ENCODE assay signal across 17 cellular contexts in the genomic region with DNA sequence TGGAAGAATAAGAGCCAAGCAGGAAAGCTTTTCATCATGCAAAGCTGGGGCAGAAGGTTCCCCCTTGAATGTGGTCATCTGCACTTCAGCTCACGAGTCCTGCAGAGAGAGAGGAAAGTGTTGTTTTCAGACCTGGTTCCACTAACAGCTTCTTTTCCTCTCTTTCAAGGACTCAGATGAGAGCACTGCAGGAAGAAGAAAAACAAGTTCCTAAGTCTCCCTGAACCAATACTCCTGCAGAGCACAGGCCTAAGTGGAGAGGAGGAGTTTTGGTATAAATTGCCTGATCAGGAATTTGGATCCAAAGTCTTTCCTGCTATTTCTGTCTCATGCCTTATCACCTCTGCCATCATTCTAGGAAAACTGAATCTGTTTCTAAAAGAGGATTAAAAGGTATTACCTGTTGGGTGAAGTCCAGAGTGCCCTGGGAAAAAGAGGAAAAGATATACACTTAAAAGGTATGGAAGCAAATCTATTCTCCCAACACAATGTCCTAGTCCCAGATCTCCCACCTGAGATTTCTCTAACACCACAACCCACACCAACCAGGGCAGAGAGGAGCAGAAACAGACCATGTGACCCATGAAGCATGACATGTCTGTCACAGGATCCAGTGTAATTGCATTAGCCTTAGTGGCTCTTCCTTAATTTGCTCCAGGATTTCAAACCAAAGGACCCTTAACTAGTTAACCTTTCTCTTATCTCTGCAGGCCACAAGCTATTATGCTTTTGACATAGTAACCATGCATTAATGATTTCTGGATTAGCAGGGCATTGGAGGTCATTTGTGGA. TPM values are rescaled to one million over a fixed set of nuclear protein-coding genes. Genes with fewer than 3 reads are reported as not detected.
DNase-seq lines count a peak whose midpoint lies in the region; FAIRE-seq and TF ChIP-seq lines count a peak whose summit lies in the region.
"Had no signal": no experiment of that assay in that cellular context is flagged by ENCODE, and none has a peak within 500 bp of the region (broad histone marks: within the 10 kb centered on the region; RNA-seq: fewer than 3 reads in every experiment).

No MANE protein-coding gene starts in this region.

- H4K20me1 ChIP-seq in H9 (ENCODE audit: control insufficient read depth, insufficient read depth, insufficient read length) (no peaks in the 10 kb centered on the region), hepatocyte (ENCODE audit: insufficient read depth, poor library complexity, severe bottlenecking) (no peaks in the 10 kb centered on the region), neural progenitor cell (ENCODE audit: low read depth) (no peaks in the 10 kb centered on the region)
- H4K20me1 ChIP-seq: BLaER1 had no signal

- H3K4me1 Mint-ChIP-seq in H9 (peaks cover 14% of the 10 kb centered on the region in 2 experiments), neural progenitor cell (peaks cover 35% of the 10 kb centered on the region)

- WGBS in H9 (ENCODE audit: extremely low coverage, insufficient read length, low lambda C conversion rate): no CpG with 5 or more reads among the region's 1 CpG
- 59% methylated on average over 1 of the region's 1 CpG for WGBS in hepatocyte (ENCODE audit: low lambda C conversion rate, missing lambda C conversion rate)

- H2BK15ac ChIP-seq in H9 (ENCODE audit: low read depth, low read length): no peak overlapping the region

- no peak overlapping the region for H3K4ac ChIP-seq in H9 (ENCODE audit: low read depth, low read length)

- no peak overlapping the region for H4K91ac ChIP-seq in H9 (ENCODE audit: insufficient read length, low read depth, low read length)

- peaks cover 16% of the 10 kb centered on the region for H3F3A ChIP-seq in neural progenitor cell (ENCODE audit: low read depth)

- H2BK120ac ChIP-seq in H9 (ENCODE audit: low read depth, low read length, poor library complexity, severe bottlenecking): no peak overlapping the region

- H3K14ac ChIP-seq in H9 (ENCODE audit: insufficient read depth, low read length): no peak overlapping the region

- H2BK12ac ChIP-seq in H9 (ENCODE audit: insufficient read length, low read depth, low read length): no peak overlapping the region

- no peak for DNase-seq in H9
- DNase-seq in hepatocyte (ENCODE audit: low spot score): no peak
- DNase-seq in neural progenitor cell (ENCODE audit: low spot score): peak; percentile 44
- DNase-seq in GM19239 (ENCODE audit: insufficient read length, low spot score): no peak
- DNase-seq in germinal center (ENCODE audit: low spot score): no peak
- no peak for DNase-seq in stimulated activated naive CD4-positive, alpha-beta T cell treated with Interleukin-2 at 50 U/mL for 16 hours (lab: John Stamatoyannopoulos, UW)
- DNase-seq: CD4-positive, CD25-positive, alpha-beta regulatory T cell; DMS79 had no signal

- H3T11ph ChIP-seq in H9 (ENCODE audit: low read length): no peak overlapping the region

- H3K9me2 ChIP-seq in hepatocyte (replicated peaks; ENCODE audit: insufficient read depth): no peaks in the 10 kb centered on the region

- no peak overlapping the region for H2BK5ac ChIP-seq in H9 (ENCODE audit: insufficient read length, low read length)

- H3K27me3 Mint-ChIP-seq in H9 (ENCODE audit: low read depth) (peaks cover 18% of the 10 kb centered on the region), neural progenitor cell (ENCODE audit: insufficient read depth, low read depth) (peaks cover 25% of the 10 kb centered on the region)
- H3K27me3 Mint-ChIP-seq: CD4-positive, CD25-positive, alpha-beta regulatory T cell had no signal

- no peaks in the 10 kb centered on the region for H3K36me3 ChIP-seq in hepatocyte (replicated peaks; ENCODE audit: insufficient read depth, low read depth)
- H3K36me3 ChIP-seq in neural progenitor cell: no peaks in the 10 kb centered on the region
- H3K36me3 ChIP-seq: BLaER1 had no signal

- H3K27ac Mint-ChIP-seq in H9 (peak overlapping the region in 2 of 3 experiments; percentile 7 to 50; a peak in 1 of 7 replicates), neural progenitor cell (no peak overlapping the region)
- H3K27ac Mint-ChIP-seq: CD4-positive, CD25-positive, alpha-beta regulatory T cell had no signal

- no peak overlapping the region for H4K5ac ChIP-seq in H9 (ENCODE audit: insufficient read length, low read depth, low read length)

- H3K4me3 Mint-ChIP-seq in H9 (no peak overlapping the region), neural progenitor cell (no peak overlapping the region)
- H3K4me3 Mint-ChIP-seq: CD4-positive, CD25-positive, alpha-beta regulatory T cell had no signal

- peaks cover 10% of the 10 kb centered on the region for H3K23me2 ChIP-seq in H9 (ENCODE audit: insufficient read length, low read depth, low read length, poor library complexity, severe bottlenecking)

- H3K79me2 ChIP-seq in H9 (ENCODE audit: insufficient read depth, low read length) (no peaks in the 10 kb centered on the region), hepatocyte (no peaks in the 10 kb centered on the region), neural progenitor cell (ENCODE audit: low read depth) (no peaks in the 10 kb centered on the region)

- no peak overlapping the region for H3K27ac ChIP-seq in H9 (ENCODE audit: insufficient read length, low read depth, low read length)
- peak overlapping the region; percentile 66 for H3K27ac ChIP-seq in hepatocyte
- peak overlapping the region; percentile 15 for H3K27ac ChIP-seq in neural progenitor cell
- H3K27ac ChIP-seq: A549, BLaER1 had no signal

- no peak overlapping the region for H3K18ac ChIP-seq in H9 (ENCODE audit: insufficient read length, low read depth, low read length)

- no peak overlapping the region for H3K4me3 ChIP-seq in hepatocyte
- H3K4me3 ChIP-seq in neural progenitor cell: no peak overlapping the region
- H3K4me3 ChIP-seq: A549, BLaER1, GM12878 had no signal

- FAIRE-seq in GM19239 (lab: Jason Lieb, UNC): no peak
- FAIRE-seq: A549, GM12878, GM18507, H1, HepG2, HTR-8/SVneo had no signal

- H3K9me3 ChIP-seq in H9 (ENCODE audit: control insufficient read depth, low read depth, low read length) (no peaks in the 10 kb centered on the region), hepatocyte (ENCODE audit: low read depth) (no peaks in the 10 kb centered on the region), neural progenitor cell (ENCODE audit: low read depth) (no peaks in the 10 kb centered on the region)
- H3K9me3 ChIP-seq: A549, BLaER1 had no signal

- H3K56ac ChIP-seq in H9 (ENCODE audit: insufficient read length, low read depth, low read length): no peak overlapping the region

- H4K8ac ChIP-seq in H9 (replicated peaks; ENCODE audit: insufficient read length, low read depth, low read length): no peak overlapping the region

- H3K9ac ChIP-seq in H9 (ENCODE audit: extremely low read depth, insufficient read length, low read length) (no peak overlapping the region), neural progenitor cell (no peak overlapping the region)
- H3K9ac ChIP-seq: BLaER1 had no signal

- no peaks in the 10 kb centered on the region for H3K79me1 ChIP-seq in H9 (ENCODE audit: insufficient read depth, low read depth, low read length, poor library complexity, severe bottlenecking)

- H2BK20ac ChIP-seq in H9 (ENCODE audit: low read depth, low read length, poor library complexity, severe bottlenecking): no peak overlapping the region

- H3K4me1 ChIP-seq in H9 (ENCODE audit: insufficient read depth, low read length): no peaks in the 10 kb centered on the region
- H3K4me1 ChIP-seq in hepatocyte (ENCODE audit: insufficient read depth): peaks cover 7% of the 10 kb centered on the region
- H3K4me1 ChIP-seq in neural progenitor cell: peaks cover 25% of the 10 kb centered on the region
- H3K4me1 ChIP-seq: A549, BLaER1 had no signal

- H3K23ac ChIP-seq in H9 (ENCODE audit: insufficient read length, low read depth, low read length): no peak overlapping the region

- H3K9me3 Mint-ChIP-seq in H9 (no peaks in the 10 kb centered on the region; a peak in 1 of 5 replicates), neural progenitor cell (no peaks in the 10 kb centered on the region)
- H3K9me3 Mint-ChIP-seq: CD4-positive, CD25-positive, alpha-beta regulatory T cell had no signal

- no peak overlapping the region for H2AK5ac ChIP-seq in H9 (ENCODE audit: insufficient read length, low read length)

- H3K27me3 ChIP-seq in H9 (ENCODE audit: insufficient read depth, low read length) (peaks cover 7% of the 10 kb centered on the region; the same call in 1 of the 2 replicates), hepatocyte (no peaks in the 10 kb centered on the region), neural progenitor cell (peaks cover 24% of the 10 kb centered on the region)
- H3K27me3 ChIP-seq: BLaER1 had no signal

- no peak overlapping the region for H2AFZ ChIP-seq in H9 (ENCODE audit: low read length)
- H2AFZ ChIP-seq in hepatocyte: no peak overlapping the region
- H2AFZ ChIP-seq in neural progenitor cell (replicated peaks): no peak overlapping the region

- H3K4me2 ChIP-seq in H9 (ENCODE audit: insufficient read depth, insufficient read length, low read length) (no peak overlapping the region), hepatocyte (no peak overlapping the region), neural progenitor cell (peak overlapping the region; percentile 51)
- H3K4me2 ChIP-seq: A549, BLaER1 had no signal

- no peaks in the 10 kb centered on the region for H3K36me3 Mint-ChIP-seq in H9 (ENCODE audit: insufficient read depth in 1 of 3, low read depth in 3 of 3)
- no peaks in the 10 kb centered on the region for H3K36me3 Mint-ChIP-seq in neural progenitor cell
- H3K36me3 Mint-ChIP-seq: CD4-positive, CD25-positive, alpha-beta regulatory T cell had no signal

- no peak for TF ChIP-seq CTCF in H9 (conservative IDR thresholded peaks at IDR 0.05)
- no peak for TF ChIP-seq CTCF in hepatocyte (IDR thresholded peaks at IDR 0.05; ENCODE audit: poor library complexity)
- TF ChIP-seq CTCF in neural progenitor cell (IDR thresholded peaks at IDR 0.05): no peak

RNA-seq across cellular contexts. Expression of a gene that starts 12.2 kb away (rescaled TPM):
- 3.3 and 4.2 TPM in 2 replicates for total RNA-seq in H9 (2021)
- 9.7 and 11.9 TPM in 2 replicates for total RNA-seq in hepatocyte
- 15.2 and 17.0 TPM in 2 replicates for polyA plus RNA-seq in hepatocyte
- total RNA-seq in neural progenitor cell (ENCODE audit: low replicate concordance): 2.2 and 3.4 TPM in 2 replicates
- total RNA-seq: G401, HepG2 had no signal
- polyA plus RNA-seq: A549, AG04450, HepG2 had no signal
